In genomic region chr17:58121925-58122324, GRCh38 we compare ENCODE assay signal across 9 cellular contexts. TPM values are rescaled to one million over a fixed set of nuclear protein-coding genes. Genes with fewer than 3 reads are reported as not detected.
DNase-seq lines count a peak whose midpoint lies in the region; FAIRE-seq and TF ChIP-seq lines count a peak whose summit lies in the region.
"Had no signal": no experiment of that assay in that cellular context is flagged by ENCODE, and none has a peak within 500 bp of the region (broad histone marks: within the 10 kb centered on the region; RNA-seq: fewer than 3 reads in every experiment).

No MANE protein-coding gene starts in this region.

- peaks cover 7% of the 10 kb centered on the region; the same call in 1 of the 2 replicates for H3K27me3 Mint-ChIP-seq in HFFc6 (ENCODE audit: insufficient read depth)

- H3K79me2 ChIP-seq in SK-N-SH (ENCODE audit: insufficient read depth), result no peaks in the 10 kb centered on the region

- FAIRE-seq in urothelium cell line (lab: Jason Lieb, UNC), result peak; percentile 46

- H3K27ac Mint-ChIP-seq in HFFc6, result no peak overlapping the region

- TF ChIP-seq CTCF in HFFc6 (IDR thresholded peaks at IDR 0.05) (peak; percentile 65), SK-N-SH (IDR thresholded peaks at IDR 0.05) (peak; percentile 48), epithelial cell of esophagus (IDR thresholded peaks at IDR 0.05; ENCODE audit: insufficient read depth, low read depth, low read length, missing control alignments) (peak; percentile 39)

- no peaks in the 10 kb centered on the region for H3K4me1 ChIP-seq in SK-N-SH (ENCODE audit: control insufficient read depth in 1 of 2, insufficient read depth in 2 of 2, low read depth in 1 of 2, low read length in 1 of 2)

- no peak for TF ChIP-seq EP300 in SK-N-SH (IDR thresholded peaks at IDR 0.05; ENCODE audit: borderline replicate concordance in 1 of 2, low read depth in 1 of 2, low read length in 1 of 2)

- no peaks in the 10 kb centered on the region for H3K36me3 Mint-ChIP-seq in HFFc6 (ENCODE audit: low read depth)

- no peak overlapping the region for H3K4me3 ChIP-seq in SK-N-SH (ENCODE audit: low read depth in 2 of 2, low read length in 1 of 2)
- no peak overlapping the region for H3K4me3 ChIP-seq in epithelial cell of esophagus (ENCODE audit: low read length)

- H2AFZ ChIP-seq in SK-N-SH (ENCODE audit: low read depth), result no peak overlapping the region

- no peak overlapping the region for H3K4me2 ChIP-seq in SK-N-SH

- no peak overlapping the region for H3K27ac ChIP-seq in SK-N-SH (ENCODE audit: low read depth in 2 of 2, low read length in 1 of 2)

- POLR2A ChIA-PET in SK-N-SH (lab: Yijun Ruan, JAX), result no interaction called here

- H3K9me3 Mint-ChIP-seq in HFFc6, result no peaks in the 10 kb centered on the region

- H3K9me3 ChIP-seq in SK-N-SH, result no peaks in the 10 kb centered on the region

- no peaks in the 10 kb centered on the region for H3K36me3 ChIP-seq in SK-N-SH (replicated peaks in 1 of 2; ENCODE audit: control insufficient read depth in 1 of 2, insufficient read depth in 2 of 2, low read length in 1 of 2)

- intact Hi-C loops in cardiac septum (cut with DNase I), result no loop called here

- H3K27me3 ChIP-seq in SK-N-SH (ENCODE audit: insufficient read depth), result no peaks in the 10 kb centered on the region

- H4K20me1 ChIP-seq in SK-N-SH (ENCODE audit: insufficient read depth), result no peaks in the 10 kb centered on the region

- H3F3A ChIP-seq in SK-N-SH (replicated peaks; ENCODE audit: insufficient read depth), result no peaks in the 10 kb centered on the region

- CTCF ChIA-PET in SK-N-SH (lab: Yijun Ruan, JAX), result interaction anchor here (0.6 to 2.6 kb wide), 22 partner anchors 9 to 1000 kb away, joined by 3 to 19 read pairs (median 4); partner anchors contain the start of gene OR4D2

- peak; percentile 74 for TF ChIP-seq RAD21 in SK-N-SH (IDR thresholded peaks at IDR 0.05; ENCODE audit: low read length)

- no peak overlapping the region for H3K4me3 Mint-ChIP-seq in HFFc6

- no peaks in the 10 kb centered on the region for H3K9me2 ChIP-seq in SK-N-SH

- no peak overlapping the region for H3K9ac ChIP-seq in SK-N-SH

- peak; percentile 11 for DNase-seq in DMS79 treated with DMSO at 0.1 percent for 48 hours (lab: John Stamatoyannopoulos, UW)
- no peak for DNase-seq in DMS79 (lab: John Stamatoyannopoulos, UW)
- peak; percentile 57 for DNase-seq in HFFc6
- DNase-seq in SK-N-SH, result peak; percentile 58
- DNase-seq in epithelial cell of esophagus (ENCODE audit: low read depth), result peak; percentile 43
- DNase-seq in urothelium cell line (ENCODE audit: low spot score), result peak; percentile 75
- DNase-seq in hippocampal formation (lab: John Stamatoyannopoulos, UW), result no peak
- DNase-seq in cardiac septum (ENCODE audit: low spot score), result no peak

- WGBS in SK-N-SH (ENCODE audit: low lambda C conversion rate), result 21% methylated on average over 5 of the region's 5 CpGs

- H3K4me1 Mint-ChIP-seq in HFFc6 (ENCODE audit: low read depth), result no peaks in the 10 kb centered on the region

TF ChIP-seq in SK-N-SH, 30 proteins besides CTCF, POLR2A, EP300 and RAD21:
- TF ChIP-seq NRF1 (IDR thresholded peaks at IDR 0.05; ENCODE audit: low read depth, low read length) (no peak), USF2 (IDR thresholded peaks at IDR 0.05; ENCODE audit: borderline replicate concordance, low read depth, low read length) (no peak), CHD2 (IDR thresholded peaks at IDR 0.05; ENCODE audit: low read length, partially characterized antibody) (no peak), FOSL2 (IDR thresholded peaks at IDR 0.05; ENCODE audit: borderline replicate concordance, low read depth) (no peak), ZBTB33 (IDR thresholded peaks at IDR 0.05; ENCODE audit: borderline replicate concordance, low read depth) (no peak), USF1 (IDR thresholded peaks at IDR 0.05; ENCODE audit: borderline replicate concordance, low read depth) (no peak), YY1 (IDR thresholded peaks at IDR 0.05; ENCODE audit: low read depth) (peak; percentile 22; the same call in 1 of the 2 replicates), REST (IDR thresholded peaks at IDR 0.05; ENCODE audit: low read depth, low read length) (no peak), EZH2phosphoT487 (IDR thresholded peaks at IDR 0.05; ENCODE audit: borderline replicate concordance, low read depth) (no peak), RFX5 (IDR thresholded peaks at IDR 0.05; ENCODE audit: low read length) (no peak), NFIC (IDR thresholded peaks at IDR 0.05; ENCODE audit: borderline replicate concordance) (peak; percentile 17; the same call in 1 of the 2 replicates), MXI1 (IDR thresholded peaks at IDR 0.05; ENCODE audit: low read depth, low read length) (peak; percentile 58; the same call in 1 of the 2 replicates), MEF2A (IDR thresholded peaks at IDR 0.05; ENCODE audit: borderline replicate concordance, low read depth) (no peak), SMC3 (IDR thresholded peaks at IDR 0.05; ENCODE audit: low read depth, low read length) (peak; percentile 49)

RNA-seq across cellular contexts. Expression of gene OR4D1, which starts 26.3 kb away (rescaled TPM):
- not detected for total RNA-seq in HFFc6 (2021; fragmentation: NEBNext Ultra II Directional; extraction: Animal tissue kit (Norgen Biotek cat#: 25700))
- polyA plus RNA-seq in SK-N-SH (2012; rRNA removed), result not detected in 2 replicates
- not detected in 2 replicates for polyA plus RNA-seq in SK-N-SH (2012; cell fraction: cytosol; rRNA removed)
- not detected in 2 replicates for polyA plus RNA-seq in SK-N-SH (2012; cell fraction: nucleus; rRNA removed)
- total RNA-seq in cardiac septum, result not detected
- polyA plus RNA-seq: AG04450 had no signal

RNA-seq across cellular contexts. Expression of gene DYNLL2, which starts 38.7 kb away (rescaled TPM):
- total RNA-seq in HFFc6 (2021; fragmentation: NEBNext Ultra II Directional; extraction: Animal tissue kit (Norgen Biotek cat#: 25700)), result 10 to 100 TPM; 31.8 to 38.9 (median 35.5) TPM
- polyA plus RNA-seq in SK-N-SH (2012; rRNA removed), result 27.0 and 27.4 TPM in 2 replicates
- 29.3 TPM in 2 replicates for polyA plus RNA-seq in SK-N-SH (2012; cell fraction: cytosol; rRNA removed)
- polyA plus RNA-seq in SK-N-SH (2012; cell fraction: nucleus; rRNA removed), result 17.1 and 23.7 TPM in 2 replicates
- total RNA-seq in cardiac septum, result 79.4 TPM

RNA-seq across cellular contexts. Expression of gene OR4D2, which starts 44.9 kb away (rescaled TPM):
- not detected for total RNA-seq in HFFc6 (2021; fragmentation: NEBNext Ultra II Directional; extraction: Animal tissue kit (Norgen Biotek cat#: 25700))
- polyA plus RNA-seq in SK-N-SH (2012; rRNA removed), result not detected in 2 replicates
- polyA plus RNA-seq in SK-N-SH (2012; cell fraction: cytosol; rRNA removed), result not detected in 2 replicates
- not detected in 2 replicates for polyA plus RNA-seq in SK-N-SH (2012; cell fraction: nucleus; rRNA removed)
- total RNA-seq in cardiac septum, result not detected
- polyA plus RNA-seq: AG04450 had no signal

Comparison
In these comparisons a context has a peak if more than half of its experiments do, and no peak if none do; other contexts are left out.
1. DNase-seq: peak in DMS79 treated with DMSO at 0.1 percent for 48 hours (single experiment), HFFc6 (single experiment), SK-N-SH (single experiment), epithelial cell of esophagus (single experiment) and urothelium cell line (single experiment); none in DMS79 (single experiment), hippocampal formation (0 of 2) and cardiac septum (single experiment).
2. Peak in every context shown above with its lines, with median percentiles within 50 percentile points of each other: CTCF ChIP-seq.